ENCODE assay signal across 11 cellular contexts in the genomic region with DNA sequence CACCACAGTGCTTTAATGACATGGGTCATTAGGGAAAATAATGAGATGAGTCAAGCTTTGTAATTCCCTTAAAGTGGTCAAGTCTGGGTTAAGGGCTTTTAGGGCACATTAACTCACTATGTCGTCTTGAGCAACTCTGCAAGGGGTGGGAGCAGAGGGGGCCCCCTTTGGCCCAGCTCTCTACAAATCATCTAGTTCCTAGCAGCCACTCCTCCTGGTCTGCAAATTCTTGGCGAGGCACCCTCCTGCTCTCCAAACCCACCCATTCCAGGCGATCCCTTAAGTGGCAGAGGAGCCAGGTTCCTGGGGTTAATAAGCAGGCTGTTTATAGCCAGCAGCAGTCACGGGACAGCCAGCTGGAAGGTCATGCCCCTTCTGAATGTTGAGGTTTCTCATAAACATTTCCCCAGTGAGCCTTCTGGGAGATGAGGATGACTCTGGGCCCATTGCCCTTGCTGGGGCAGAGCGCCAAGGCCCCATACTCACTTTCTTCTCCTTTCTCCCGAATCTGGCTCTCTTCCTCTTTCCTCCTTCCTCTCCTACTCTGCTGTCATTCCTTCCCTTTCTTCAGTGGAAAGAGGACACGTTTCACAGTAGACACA. TPM values are rescaled to one million over a fixed set of nuclear protein-coding genes. Genes with fewer than 3 reads are reported as not detected.
DNase-seq lines count a peak whose midpoint lies in the region; ATAC-seq and TF ChIP-seq lines count a peak whose summit lies in the region.
"Had no signal": no experiment of that assay in that cellular context is flagged by ENCODE, and none has a peak within 500 bp of the region (broad histone marks: within the 10 kb centered on the region; RNA-seq: fewer than 3 reads in every experiment).

No MANE protein-coding gene starts in this region.

- ATAC-seq in Right ventricle myocardium superior (ENCODE audit: poor library complexity) (peak; percentile 84), HG03457 (IDR thresholded peaks at IDR 0.05; ENCODE audit: unreplicated experiment) (no peak)
- ATAC-seq in stimulated activated naive B cell treated with anti-CD40 and anti-IgM and Interleukin-4, amounts not matched to agents 10 μg/mL and 1 μg/mL and 100 μg/mL, for 72 hours (replicated peaks) = no peak

- no peak overlapping the region for H3K4me3 Mint-ChIP-seq in stimulated activated naive B cell treated with anti-CD40 and anti-IgM and Interleukin-4, amounts not matched to agents 10 μg/mL and 1 μg/mL and 100 μg/mL, for 72 hours
- H3K4me3 Mint-ChIP-seq: CD4-positive, CD25-positive, alpha-beta regulatory T cell had no signal

- H3K4me3 ChIP-seq in AG09309 (ENCODE audit: control insufficient read depth, low read depth, low read length) = no peak overlapping the region
- no peak overlapping the region for H3K4me3 ChIP-seq in A673 (ENCODE audit: low read depth, low read length, poor library complexity, severe bottlenecking)
- H3K4me3 ChIP-seq: SJCRH30 had no signal

- CTCF ChIA-PET in A673 (lab: Charles Lee) = no interaction called here

- H3K36me3 Mint-ChIP-seq in stimulated activated naive B cell treated with anti-CD40 and anti-IgM and Interleukin-4, amounts not matched to agents 10 μg/mL and 1 μg/mL and 100 μg/mL, for 72 hours = peaks cover 0 to 3% of the 10 kb centered on the region in 2 donors
- H3K36me3 Mint-ChIP-seq: CD4-positive, CD25-positive, alpha-beta regulatory T cell had no signal

- BruUV-seq in A673 (replicated peaks; lab: Mats Ljungman, UMichigan) = no TSS peak

- no peaks in the 10 kb centered on the region for H3K27me3 ChIP-seq in A673 (replicated peaks; ENCODE audit: insufficient read depth, low read depth, low read length, poor library complexity)
- H3K27me3 ChIP-seq: SJCRH30 had no signal

- H3K27me3 Mint-ChIP-seq in stimulated activated naive B cell treated with anti-CD40 and anti-IgM and Interleukin-4, amounts not matched to agents 10 μg/mL and 1 μg/mL and 100 μg/mL, for 72 hours = peaks cover 4 to 12% of the 10 kb centered on the region in 2 donors

- DNase-seq in AG09309 (ENCODE audit: low read depth) (peak; percentile 38), NCI-H82 (lab: John Stamatoyannopoulos, UW) (peak; percentile 61), Right ventricle myocardium superior (peak; percentile 92), pons (ENCODE audit: low spot score) (peak; percentile 38), A673 (ENCODE audit: low spot score) (no peak)
- DNase-seq in activated CD4-positive, alpha-beta T cell treated with anti-CD3 and anti-CD28 coated beads for 48 hours = no peak
- DNase-seq in stimulated activated naive B cell treated with anti-CD40 and anti-IgM and Interleukin-4, amounts not matched to agents 10 μg/mL and 1 μg/mL and 100 μg/mL, for 72 hours = no peak
- DNase-seq: CD4-positive, CD25-positive, alpha-beta regulatory T cell; NCI-H1105 treated with DMSO at 0.1 percent for 48 hours; SJCRH30 had no signal

- no peaks in the 10 kb centered on the region for H3K4me1 ChIP-seq in A673 (ENCODE audit: insufficient read depth, low read length, poor library complexity, severe bottlenecking)
- H3K4me1 ChIP-seq: SJCRH30 had no signal

- no peak for TF ChIP-seq CTCF in AG09309 (IDR thresholded peaks at IDR 0.05; ENCODE audit: control insufficient read depth, insufficient read depth, low read depth, low read length, missing control alignments)
- no peak for TF ChIP-seq CTCF in A673 (conservative IDR thresholded peaks at IDR 0.05; ENCODE audit: low read depth, low read length)

- H3K9me3 Mint-ChIP-seq in stimulated activated naive B cell treated with anti-CD40 and anti-IgM and Interleukin-4, amounts not matched to agents 10 μg/mL and 1 μg/mL and 100 μg/mL, for 72 hours = no peaks in the 10 kb centered on the region

- no peaks in the 10 kb centered on the region for H3K4me1 Mint-ChIP-seq in stimulated activated naive B cell treated with anti-CD40 and anti-IgM and Interleukin-4, amounts not matched to agents 10 μg/mL and 1 μg/mL and 100 μg/mL, for 72 hours
- H3K4me1 Mint-ChIP-seq: CD4-positive, CD25-positive, alpha-beta regulatory T cell had no signal

- no peak overlapping the region for H3K27ac Mint-ChIP-seq in stimulated activated naive B cell treated with anti-CD40 and anti-IgM and Interleukin-4, amounts not matched to agents 10 μg/mL and 1 μg/mL and 100 μg/mL, for 72 hours
- H3K27ac Mint-ChIP-seq: CD4-positive, CD25-positive, alpha-beta regulatory T cell had no signal

- no peak overlapping the region for H3K27ac ChIP-seq in A673 (ENCODE audit: low read depth, low read length, poor library complexity, severe bottlenecking)
- H3K27ac ChIP-seq: SJCRH30 had no signal

- intact Hi-C loops in Right ventricle myocardium superior (cut with DNase I) (loop anchor here (5.0 to 10.0 kb wide), 2 partner anchors 106 to 239 kb away; no protein-coding TSS in a partner anchor), A673 (cut with micrococcal nuclease; ENCODE audit: unreplicated experiment) (loop anchor here (10.0 kb wide), 1 partner anchor 239 kb away; no protein-coding TSS in a partner anchor)

- no peaks in the 10 kb centered on the region for H3K9me3 ChIP-seq in A673 (ENCODE audit: low read depth, low read length, poor library complexity, severe bottlenecking)
- H3K9me3 ChIP-seq: SJCRH30 had no signal

- POLR2A ChIA-PET in A673 (lab: Charles Lee; ENCODE audit: low non-redundant PET) = no interaction called here

- H3K36me3 ChIP-seq in A673 (ENCODE audit: insufficient read depth, low read length, poor library complexity, severe bottlenecking) = no peaks in the 10 kb centered on the region
- H3K36me3 ChIP-seq: SJCRH30 had no signal

RNA-seq across cellular contexts. Expression of a gene that starts 14.3 kb away (rescaled TPM):
- 592 TPM for total RNA-seq in Right ventricle myocardium superior
- total RNA-seq in A673 (2021) = 0.19 and 0.24 TPM in 2 replicates

Comparison
In these comparisons a context has a peak if more than half of its experiments do, and no peak if none do; other contexts are left out.
1. DNase-seq: peak in AG09309 (single experiment), NCI-H82 (single experiment), Right ventricle myocardium superior (single experiment) and pons (single experiment); none in activated CD4-positive, alpha-beta T cell treated with anti-CD3 and anti-CD28 coated beads for 48 hours (single experiment), A673 (single experiment) and stimulated activated naive B cell treated with anti-CD40 and anti-IgM and Interleukin-4, amounts not matched to agents 10 μg/mL and 1 μg/mL and 100 μg/mL, for 72 hours (single experiment).
2. RNA of a gene that starts 14.3 kb away (total RNA-seq): 592 TPM in Right ventricle myocardium superior (single experiment); 0.19 to 0.24 TPM in A673; every median in the first group is over 100 times any median in the second.